Comparison of ENCODE assay signal across 8 cellular contexts in genomic region chr12:69331482-69331845, GRCh38. TPM values are rescaled to one million over a fixed set of nuclear protein-coding genes. Genes with fewer than 3 reads are reported as not detected.
DNase-seq lines count a peak whose midpoint lies in the region; ATAC-seq and TF ChIP-seq lines count a peak whose summit lies in the region.

No MANE protein-coding gene starts in this region.

- no peaks in the 10 kb centered on the region for H3K9me3 Mint-ChIP-seq in stimulated activated naive B cell treated with anti-CD40 and anti-IgM and Interleukin-4, amounts not matched to agents 10 μg/mL and 1 μg/mL and 100 μg/mL, for 72 hours

- H3K27me3 Mint-ChIP-seq in stimulated activated naive B cell treated with anti-CD40 and anti-IgM and Interleukin-4, amounts not matched to agents 10 μg/mL and 1 μg/mL and 100 μg/mL, for 72 hours, result no peaks in the 10 kb centered on the region

- H3K4me1 ChIP-seq in adipocyte (ENCODE audit: control insufficient read depth, insufficient read depth, low read length), result peaks cover 12% of the 10 kb centered on the region

- H3K36me3 ChIP-seq in adipocyte (ENCODE audit: control insufficient read depth, insufficient read depth, low read length, severe bottlenecking), result no peaks in the 10 kb centered on the region

- peak overlapping the region; percentile 57 for H3K27ac Mint-ChIP-seq in stimulated activated naive B cell treated with anti-CD40 and anti-IgM and Interleukin-4, amounts not matched to agents 10 μg/mL and 1 μg/mL and 100 μg/mL, for 72 hours

- no peak for TF ChIP-seq CTCF in HL-60 (IDR thresholded peaks at IDR 0.05; ENCODE audit: insufficient read depth, low read length)

- intact Hi-C loops in left colon (cut with DNase I, micrococcal nuclease), result no loop called here

- H3K36me3 Mint-ChIP-seq in stimulated activated naive B cell treated with anti-CD40 and anti-IgM and Interleukin-4, amounts not matched to agents 10 μg/mL and 1 μg/mL and 100 μg/mL, for 72 hours, result no peaks in the 10 kb centered on the region

- DNase-seq in HL-60 (ENCODE audit: low read depth in 1 of 2, low spot score in 1 of 2) (peak in 1 of 2 experiments; percentile 72), adipocyte (ENCODE audit: low read depth) (peak; percentile 11), left colon (peak in 1 of 2 donors; percentile 28), NOMO-1 treated with DMSO at 0.1 percent for 48 hours (lab: John Stamatoyannopoulos, UW; ENCODE audit: unreplicated experiment) (no peak), SK-N-DZ (ENCODE audit: low spot score) (no peak), SHP77 (lab: John Stamatoyannopoulos, UW) (no peak)
- no peak for DNase-seq in stimulated activated naive B cell treated with anti-CD40 and anti-IgM and Interleukin-4, amounts not matched to agents 10 μg/mL and 1 μg/mL and 100 μg/mL, for 72 hours

- peak overlapping the region; percentile 42 for H3K4me3 ChIP-seq in HL-60 (replicated peaks; ENCODE audit: insufficient read depth, low read length)
- H3K4me3 ChIP-seq in adipocyte (ENCODE audit: low read length), result peak overlapping the region; percentile 77

- no peaks in the 10 kb centered on the region for H3K9me3 ChIP-seq in adipocyte (ENCODE audit: control insufficient read depth, low read length)

- H3K4me1 Mint-ChIP-seq in stimulated activated naive B cell treated with anti-CD40 and anti-IgM and Interleukin-4, amounts not matched to agents 10 μg/mL and 1 μg/mL and 100 μg/mL, for 72 hours, result peaks cover 2 to 24% of the 10 kb centered on the region in 2 donors

- H3K27ac ChIP-seq in HL-60 (replicated peaks), result peak overlapping the region; percentile 94

- H3K4me3 Mint-ChIP-seq in stimulated activated naive B cell treated with anti-CD40 and anti-IgM and Interleukin-4, amounts not matched to agents 10 μg/mL and 1 μg/mL and 100 μg/mL, for 72 hours, result peak overlapping the region; percentile 73 to 84

- H3K27me3 ChIP-seq in HL-60 (ENCODE audit: insufficient read depth, poor library complexity, severe bottlenecking) (no peaks in the 10 kb centered on the region), adipocyte (replicated peaks; ENCODE audit: control insufficient read depth, insufficient read depth, low read length) (peaks cover 37% of the 10 kb centered on the region)

- ATAC-seq in left colon (peak; percentile 56), HG03354 (IDR thresholded peaks at IDR 0.05; ENCODE audit: poor library complexity, severe bottlenecking, unreplicated experiment) (no peak)
- no peak for ATAC-seq in stimulated activated naive B cell treated with anti-CD40 and anti-IgM and Interleukin-4, amounts not matched to agents 10 μg/mL and 1 μg/mL and 100 μg/mL, for 72 hours (replicated peaks)

- H3K9ac ChIP-seq in adipocyte (ENCODE audit: low read length), result no peak overlapping the region

RNA-seq across cellular contexts. Expression of gene LYZ, which starts 16.7 kb away (rescaled TPM):
- 10 to 100 TPM; 14.3 to 97.8 TPM for total RNA-seq in left colon
- polyA plus RNA-seq in SK-N-DZ (2014; cell fraction: cytosol; rRNA removed), result 0.80 TPM in 1 of 2 replicates, not detected in the other
- 0.67 TPM in 1 of 2 replicates, not detected in the other for polyA plus RNA-seq in SK-N-DZ (2014; cell fraction: nucleus; rRNA removed)

RNA-seq across cellular contexts. Expression of gene YEATS4, which starts 28.1 kb away (rescaled TPM):
- 10 to 100 TPM in 1 of 2 donors, 1 to 10 TPM in 1; 7.3 to 11.6 TPM for total RNA-seq in left colon
- 75.6 and 163 TPM in 2 replicates for polyA plus RNA-seq in SK-N-DZ (2014; cell fraction: cytosol; rRNA removed)
- 67.5 and 93.0 TPM in 2 replicates for polyA plus RNA-seq in SK-N-DZ (2014; cell fraction: nucleus; rRNA removed)
